ENCODE assay signal across 2 cellular contexts in genomic region chr19:50515168-50515561, GRCh38.
TF ChIP-seq lines count a peak whose summit lies in the region.

No MANE protein-coding gene starts in this region.

TF ChIP-seq in neural cell, 6 proteins besides CTCF, POLR2A, EP300 and RAD21:
- no peak for TF ChIP-seq TAF1 (IDR thresholded peaks at IDR 0.05; ENCODE audit: low read depth)
- TF ChIP-seq MXI1 (conservative IDR thresholded peaks at IDR 0.05; ENCODE audit: poor library complexity, severe bottlenecking), result no peak
- no peak for TF ChIP-seq POLR2AphosphoS5 (IDR thresholded peaks at IDR 0.05)
TF ChIP-seq in neural cell: peak in this region for 0.

TF ChIP-seq in HepG2, 621 proteins besides CTCF, POLR2A, EP300 and RAD21:
- TF ChIP-seq ZNF3 (CRISPR knock-in tag; IDR thresholded peaks at IDR 0.05) (no peak), ZNF354B (CRISPR knock-in tag; IDR thresholded peaks at IDR 0.05) (no peak), BRD4 (CRISPR knock-in tag; IDR thresholded peaks at IDR 0.05) (no peak), NFIC (IDR thresholded peaks at IDR 0.05; ENCODE audit: low read length) (no peak), JUND (CRISPR knock-in tag; IDR thresholded peaks at IDR 0.05) (no peak), ZNF556 (CRISPR knock-in tag; IDR thresholded peaks at IDR 0.05; ENCODE audit: borderline replicate concordance) (no peak), ZNF761 (CRISPR knock-in tag; conservative IDR thresholded peaks at IDR 0.05) (no peak), ZFP41 (CRISPR knock-in tag; IDR thresholded peaks at IDR 0.05; ENCODE audit: borderline replicate concordance) (no peak), ZNF768 (CRISPR knock-in tag; IDR thresholded peaks at IDR 0.05) (no peak), EED (CRISPR knock-in tag; IDR thresholded peaks at IDR 0.05) (no peak), ZNF841 (CRISPR knock-in tag; IDR thresholded peaks at IDR 0.05; ENCODE audit: borderline replicate concordance) (no peak), ZFX (CRISPR knock-in tag; IDR thresholded peaks at IDR 0.05; ENCODE audit: low read depth) (no peak), ZNF30 (CRISPR knock-in tag; IDR thresholded peaks at IDR 0.05) (no peak), JDP2 (CRISPR knock-in tag; IDR thresholded peaks at IDR 0.05; ENCODE audit: borderline replicate concordance) (no peak), KDM2A (CRISPR knock-in tag; IDR thresholded peaks at IDR 0.05; ENCODE audit: borderline replicate concordance, low read depth) (no peak), ZBTB21 (CRISPR knock-in tag; IDR thresholded peaks at IDR 0.05) (no peak)
- TF ChIP-seq, protein P1, sequence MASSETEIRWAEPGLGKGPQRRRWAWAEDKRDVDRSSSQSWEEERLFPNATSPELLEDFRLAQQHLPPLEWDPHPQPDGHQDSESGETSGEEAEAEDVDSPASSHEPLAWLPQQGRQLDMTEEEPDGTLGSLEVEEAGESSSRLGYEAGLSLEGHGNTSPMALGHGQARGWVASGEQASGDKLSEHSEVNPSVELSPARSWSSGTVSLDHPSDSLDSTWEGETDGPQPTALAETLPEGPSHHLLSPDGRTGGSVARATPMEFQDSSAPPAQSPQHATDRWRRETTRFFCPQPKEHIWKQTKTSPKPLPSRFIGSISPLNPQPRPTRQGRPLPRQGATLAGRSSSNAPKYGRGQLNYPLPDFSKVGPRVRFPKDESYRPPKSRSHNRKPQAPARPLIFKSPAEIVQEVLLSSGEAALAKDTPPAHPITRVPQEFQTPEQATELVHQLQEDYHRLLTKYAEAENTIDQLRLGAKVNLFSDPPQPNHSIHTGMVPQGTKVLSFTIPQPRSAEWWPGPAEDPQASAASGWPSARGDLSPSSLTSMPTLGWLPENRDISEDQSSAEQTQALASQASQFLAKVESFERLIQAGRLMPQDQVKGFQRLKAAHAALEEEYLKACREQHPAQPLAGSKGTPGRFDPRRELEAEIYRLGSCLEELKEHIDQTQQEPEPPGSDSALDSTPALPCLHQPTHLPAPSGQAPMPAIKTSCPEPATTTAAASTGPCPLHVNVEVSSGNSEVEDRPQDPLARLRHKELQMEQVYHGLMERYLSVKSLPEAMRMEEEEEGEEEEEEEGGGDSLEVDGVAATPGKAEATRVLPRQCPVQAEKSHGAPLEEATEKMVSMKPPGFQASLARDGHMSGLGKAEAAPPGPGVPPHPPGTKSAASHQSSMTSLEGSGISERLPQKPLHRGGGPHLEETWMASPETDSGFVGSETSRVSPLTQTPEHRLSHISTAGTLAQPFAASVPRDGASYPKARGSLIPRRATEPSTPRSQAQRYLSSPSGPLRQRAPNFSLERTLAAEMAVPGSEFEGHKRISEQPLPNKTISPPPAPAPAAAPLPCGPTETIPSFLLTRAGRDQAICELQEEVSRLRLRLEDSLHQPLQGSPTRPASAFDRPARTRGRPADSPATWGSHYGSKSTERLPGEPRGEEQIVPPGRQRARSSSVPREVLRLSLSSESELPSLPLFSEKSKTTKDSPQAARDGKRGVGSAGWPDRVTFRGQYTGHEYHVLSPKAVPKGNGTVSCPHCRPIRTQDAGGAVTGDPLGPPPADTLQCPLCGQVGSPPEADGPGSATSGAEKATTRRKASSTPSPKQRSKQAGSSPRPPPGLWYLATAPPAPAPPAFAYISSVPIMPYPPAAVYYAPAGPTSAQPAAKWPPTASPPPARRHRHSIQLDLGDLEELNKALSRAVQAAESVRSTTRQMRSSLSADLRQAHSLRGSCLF (CRISPR knock-in tag; IDR thresholded peaks at IDR 0.05; ENCODE audit: borderline replicate concordance), result no peak
